27 cellular contexts compared by ENCODE assay signal in genomic region chr2:51469102-51469501, GRCh38.
"Had no signal": no experiment of that assay in that cellular context is flagged by ENCODE, and none has a peak within 500 bp of the region (broad histone marks: within the 10 kb centered on the region; RNA-seq: fewer than 3 reads in every experiment).

No MANE protein-coding gene starts in this region.

- H3K9me3 ChIP-seq: stomach, suprapubic skin, testis, thoracic aorta, thyroid gland, tibial artery, tibial nerve, transverse colon, upper lobe of left lung, upper lobe of right lung, uterus, vagina had no signal

- H3K36me3 ChIP-seq: stomach, suprapubic skin, thoracic aorta, thyroid gland, tibial artery, tibial nerve, transverse colon, upper lobe of left lung, upper lobe of right lung, uterus, vagina had no signal

- H3K27me3 ChIP-seq: stomach, suprapubic skin, testis, thyroid gland, tibial artery, tibial nerve, transverse colon, upper lobe of left lung, upper lobe of right lung, uterus, vagina had no signal

- ATAC-seq: stimulated activated effector memory CD8-positive, alpha-beta T cell treated with anti-CD3 and anti-CD28 coated beads, Interleukin-12 subunit alpha, Interleukin-12 subunit beta, amount 100 ng/mL, for 72 hours; stimulated activated memory B cell treated with anti-CD40 and anti-IgM and Interleukin-4, amounts not matched to agents 10 μg/mL and 1 μg/mL and 100 μg/mL, for 72 hours; stimulated activated naive B cell treated with anti-CD40 and anti-IgM and Interleukin-4, amounts not matched to agents 10 μg/mL and 1 μg/mL and 100 μg/mL, for 72 hours; stimulated activated naive CD8-positive, alpha-beta T cell treated with anti-CD3 and anti-CD28 coated beads, Interleukin-15, amount 100 ng/mL, for 72 hours; stimulated activated naive CD8-positive, alpha-beta T cell treated with anti-CD3 and anti-CD28 coated beads, Interleukin-15, Interleukin-2, amounts not matched to agents 100 U/mL and 50 U/mL, for 24 hours; upper lobe of right lung had no signal

- FAIRE-seq: urothelium cell line had no signal

- H3K4me1 ChIP-seq: stomach, suprapubic skin, testis, thyroid gland, tibial artery, transverse colon, upper lobe of left lung, upper lobe of right lung, uterus, vagina had no signal

- H3K27ac ChIP-seq: stomach, suprapubic skin, testis, thoracic aorta, thyroid gland, tibial artery, tibial nerve, transverse colon, upper lobe of left lung, upper lobe of right lung, uterus, vagina had no signal

- H3K4me3 ChIP-seq: stomach, suprapubic skin, testis, thoracic aorta, thyroid gland, tibial artery, tibial nerve, transverse colon, upper lobe of left lung, upper lobe of right lung, uterus, vagina had no signal

- DNase-seq: stimulated activated CD4-positive, alpha-beta T cell treated with anti-CD3 and anti-CD28 coated beads, Interleukin-2, amount 100 ng/mL, for 48 hours; stimulated activated CD4-positive, alpha-beta T cell treated with anti-CD3 and anti-CD28 coated beads, Interleukin-4, amount 100 ng/mL, for 1 hour; stimulated activated CD4-positive, alpha-beta T cell treated with anti-CD3 and anti-CD28 coated beads, Interleukin-4, amount 100 ng/mL, for 24 hours; stimulated activated CD4-positive, alpha-beta T cell treated with anti-CD3 and anti-CD28 coated beads, Interleukin-4, amount 100 ng/mL, for 4 hours; stimulated activated CD8-positive, alpha-beta memory T cell treated with anti-CD3 and anti-CD28 coated beads, Interleukin-4, amount 100 ng/mL, for 48 hours; stimulated activated naive B cell treated with anti-CD40 and anti-IgM and Interleukin-4, amounts not matched to agents 10 μg/mL and 1 μg/mL and 100 μg/mL, for 72 hours; stimulated activated naive CD4-positive, alpha-beta T cell; stimulated activated naive CD4-positive, alpha-beta T cell treated with Interleukin-2 at 50 U/mL for 16 hours; stimulated activated naive CD8-positive, alpha-beta T cell treated with anti-CD3 and anti-CD28 coated beads, Interleukin-15, amount 100 ng/mL, for 72 hours; stimulated activated naive CD8-positive, alpha-beta T cell treated with anti-CD3 and anti-CD28 coated beads, Interleukin-15, Interleukin-2, amounts not matched to agents 100 U/mL and 50 U/mL, for 24 hours; stomach; substantia nigra; testis; thyroid gland; tibial artery; transverse colon; trophoblast cell; upper lobe of left lung; upper lobe of right lung; uterus had no signal
